In genomic region chr9:104905931-104906330, GRCh38 we compare ENCODE assay signal across 22 cellular contexts. TPM values are rescaled to one million over a fixed set of nuclear protein-coding genes. Genes with fewer than 3 reads are reported as not detected.
DNase-seq lines count a peak whose midpoint lies in the region; ATAC-seq, FAIRE-seq and TF ChIP-seq lines count a peak whose summit lies in the region.
"Had no signal": no experiment of that assay in that cellular context is flagged by ENCODE, and none has a peak within 500 bp of the region (broad histone marks: within the 10 kb centered on the region; RNA-seq: fewer than 3 reads in every experiment).

No MANE protein-coding gene starts in this region.

- no peak for TF ChIP-seq RAD21 in HepG2 (CRISPR knock-in tag; IDR thresholded peaks at IDR 0.05)

- peaks cover 3% of the 10 kb centered on the region for H3F3A ChIP-seq in smooth muscle cell (ENCODE audit: low read depth)

- TF ChIP-seq POLR2A in HepG2 (IDR thresholded peaks at IDR 0.05; ENCODE audit: insufficient read depth in 1 of 2, low read depth in 2 of 2, low read length in 2 of 2): no peak

- WGBS in HepG2 (ENCODE audit: low lambda C conversion rate): 79% methylated on average over 2 of the region's 2 CpGs
- 62% methylated on average over 2 of the region's 2 CpGs for WGBS in smooth muscle cell (ENCODE audit: low lambda C conversion rate)

- H3K4me1 ChIP-seq in HepG2 (ENCODE audit: insufficient read depth, low read length): peaks cover 100% of the 10 kb centered on the region
- H3K4me1 ChIP-seq in smooth muscle cell (ENCODE audit: low read depth): peaks cover 39% of the 10 kb centered on the region

- POLR2A ChIA-PET in HepG2 (lab: Yijun Ruan, JAX): no interaction called here

- no peak overlapping the region for H3K4me2 ChIP-seq in HepG2 (ENCODE audit: low read depth, low read length)
- H3K4me2 ChIP-seq in smooth muscle cell: peak overlapping the region; percentile 53

- peaks cover 1 to 5% of the 10 kb centered on the region in 2 experiments; a peak in 1 of 5 replicates for H3K36me3 ChIP-seq in HepG2 (replicated peaks in 1 of 2; ENCODE audit: control insufficient read depth in 1 of 2, insufficient read depth in 2 of 2, low read length in 2 of 2)
- no peaks in the 10 kb centered on the region for H3K36me3 ChIP-seq in smooth muscle cell (ENCODE audit: low read depth)
- H3K36me3 ChIP-seq: MG63, Peyer's patch had no signal

- no peak for TF ChIP-seq EP300 in HepG2 (IDR thresholded peaks at IDR 0.05; ENCODE audit: low read depth in 2 of 2, low read length in 2 of 2)
- TF ChIP-seq EP300 in HepG2 (CRISPR knock-in tag; IDR thresholded peaks at IDR 0.05; ENCODE audit: borderline replicate concordance): no peak

- H3K9me3 ChIP-seq in HepG2 (ENCODE audit: low read length): no peaks in the 10 kb centered on the region
- H3K9me3 ChIP-seq in smooth muscle cell (replicated peaks; ENCODE audit: low read depth): no peaks in the 10 kb centered on the region
- H3K9me3 ChIP-seq: MG63, Peyer's patch, spleen, suprapubic skin had no signal

- no peak for FAIRE-seq in HepG2 (lab: Jason Lieb, UNC)
- no peak for FAIRE-seq in RCC 7860 (lab: Jason Lieb, UNC)
- FAIRE-seq in frontal cortex (lab: Jason Lieb, UNC): no peak
- FAIRE-seq: bronchial epithelial cell had no signal

- ATAC-seq in HepG2 (no peak), GM18498 (IDR thresholded peaks at IDR 0.05; ENCODE audit: unreplicated experiment) (no peak)
- ATAC-seq: naive thymus-derived CD4-positive, alpha-beta T cell had no signal

- H3K9ac ChIP-seq in HepG2 (ENCODE audit: insufficient read depth, low read depth, low read length) (no peak overlapping the region), smooth muscle cell (ENCODE audit: low read depth) (no peak overlapping the region)
- H3K9ac ChIP-seq: parathyroid adenoma had no signal

- no peak overlapping the region for H2AFZ ChIP-seq in HepG2 (ENCODE audit: low read length)
- no peak overlapping the region for H2AFZ ChIP-seq in smooth muscle cell (ENCODE audit: low read depth)
- H2AFZ ChIP-seq: parathyroid adenoma had no signal

- no TSS peak for BruUV-seq in HepG2 (replicated peaks; lab: Mats Ljungman, UMichigan)

- TF ChIP-seq CTCF in cardiac fibroblast (IDR thresholded peaks at IDR 0.05; ENCODE audit: low read depth, low read length) (no peak), HepG2 (CRISPR knock-in tag; IDR thresholded peaks at IDR 0.05) (no peak), smooth muscle cell (IDR thresholded peaks at IDR 0.05; ENCODE audit: borderline replicate concordance, insufficient read depth, poor library complexity, severe bottlenecking) (no peak), GM20000 (IDR thresholded peaks at IDR 0.05; ENCODE audit: extremely low read depth, missing control alignments) (no peak)

- CTCF ChIA-PET in HepG2 (lab: Yijun Ruan, JAX; ENCODE audit: low intra/inter-chr PET ratio, low total read pairs): no interaction called here

- H3K27me3 ChIP-seq in HepG2 (ENCODE audit: control insufficient read depth in 1 of 2, insufficient read depth in 2 of 2, low read length in 2 of 2) (no peaks in the 10 kb centered on the region), smooth muscle cell (ENCODE audit: low read depth) (no peaks in the 10 kb centered on the region)
- H3K27me3 ChIP-seq: MG63, Peyer's patch, spleen, suprapubic skin had no signal

- in situ Hi-C loops in HepG2 (cut with HindIII; ENCODE audit: extremely low pct_ligation_motif_present, low pct_unique_long_range_greater_than_20kb): no loop called here

- intact Hi-C loops in HepG2 (cut with micrococcal nuclease; ENCODE audit: unreplicated experiment): no loop called here

- DNase-seq in HCEC 1CT (peak; percentile 28), cardiac fibroblast (ENCODE audit: low read depth in 2 of 2) (peak; percentile 23 to 83), HepG2 (ENCODE audit: low spot score) (no peak), smooth muscle cell (lab: John Stamatoyannopoulos, UW; ENCODE audit: unreplicated experiment) (no peak), RCC 7860 (ENCODE audit: low spot score) (no peak), GM20000 (ENCODE audit: low spot score) (no peak), frontal cortex (ENCODE audit: low spot score in 2 of 2) (no peak)
- DNase-seq: activated T-cell treated with anti-CD3 and anti-CD28 coated beads, Interleukin-2, amount 50 U/mL, for 48 hours; CD8-positive, alpha-beta memory T cell; DMS53; erythroblast; naive thymus-derived CD4-positive, alpha-beta T cell; NCI-H1694; Peyer's patch; spleen; stimulated activated CD4-positive, alpha-beta T cell treated with anti-CD3 and anti-CD28 coated beads, Interleukin-4, amount 100 ng/mL, for 4 hours; T1000 had no signal

- H3K79me2 ChIP-seq in HepG2 (ENCODE audit: insufficient read depth, low read length): peaks cover 99% of the 10 kb centered on the region
- H3K79me2 ChIP-seq in smooth muscle cell (ENCODE audit: low read depth): peaks cover 16% of the 10 kb centered on the region
- H3K79me2 ChIP-seq: parathyroid adenoma had no signal

- H4K20me1 ChIP-seq in HepG2 (ENCODE audit: insufficient read depth, low read length): no peaks in the 10 kb centered on the region
- H4K20me1 ChIP-seq in smooth muscle cell (ENCODE audit: low read depth): peaks cover 61% of the 10 kb centered on the region

- peak overlapping the region; percentile 37 for H3K27ac ChIP-seq in HepG2 (ENCODE audit: extremely low read length, insufficient read depth, low read length)
- peak overlapping the region; percentile 1 for H3K27ac ChIP-seq in smooth muscle cell (ENCODE audit: low read depth)
- H3K27ac ChIP-seq: parathyroid adenoma, suprapubic skin had no signal

- H3K4me3 ChIP-seq in cardiac fibroblast (replicated peaks in 1 of 2; ENCODE audit: low read depth in 2 of 2, low read length in 2 of 2): no peak overlapping the region
- H3K4me3 ChIP-seq in HepG2 (replicated peaks in 1 of 3; ENCODE audit: insufficient read depth in 1 of 3, low read depth in 2 of 3, low read length in 3 of 3): no peak overlapping the region
- H3K4me3 ChIP-seq in smooth muscle cell: no peak overlapping the region
- H3K4me3 ChIP-seq: MG63, Peyer's patch, spleen, suprapubic skin had no signal

TF ChIP-seq in HepG2, 621 proteins besides CTCF, POLR2A, EP300 and RAD21:
- TF ChIP-seq BCL6 (CRISPR knock-in tag; IDR thresholded peaks at IDR 0.05): 0 out of 2 replicates have a peak, but pooled peaks have one; percentile 5
- no peak for TF ChIP-seq GLI4 (CRISPR knock-in tag; IDR thresholded peaks at IDR 0.05; ENCODE audit: borderline replicate concordance)
- no peak for TF ChIP-seq ZNF720 (CRISPR knock-in tag; IDR thresholded peaks at IDR 0.05)

RNA-seq across cellular contexts. Expression of gene ABCA1, which starts 22.0 kb away (rescaled TPM):
- total RNA-seq in HepG2 (2016; rRNA removed; fragmentation: Illumina TruSeq; extraction: Trizol) (40.0 and 63.8 TPM in 2 replicates), smooth muscle cell (29.6 and 29.8 TPM in 2 replicates), frontal cortex (28.5 TPM)
- total RNA-seq in HepG2 (2016; cell fraction: cytosol; rRNA removed; fragmentation: Illumina TruSeq; extraction: Trizol; ENCODE audit: low read depth): 8.1 and 10.0 TPM in 2 replicates
- total RNA-seq in HepG2 (2016; cell fraction: insoluble cytoplasmic fraction; rRNA removed; fragmentation: Illumina TruSeq; extraction: Trizol): 36.2 and 63.5 TPM in 2 replicates
- total RNA-seq in HepG2 (2016; cell fraction: membrane; rRNA removed; fragmentation: Illumina TruSeq; extraction: Trizol): 10.8 and 13.5 TPM in 2 replicates
- total RNA-seq in HepG2 (2016; cell fraction: nucleus; rRNA removed; fragmentation: Illumina TruSeq; extraction: Trizol): 111 and 125 TPM in 2 replicates
- polyA plus RNA-seq in HepG2 (2011; rRNA removed) (26.8 and 30.0 TPM in 2 replicates), smooth muscle cell (2.8 and 2.9 TPM in 2 replicates)
- 23.6 and 27.4 TPM in 2 replicates for polyA plus RNA-seq in HepG2 (2011; cell fraction: cytosol; rRNA removed)
- polyA plus RNA-seq in HepG2 (2011; cell fraction: nucleus; rRNA removed): 74.2 and 77.9 TPM in 2 replicates
- polyA plus RNA-seq in HepG2 (2012): 16.8 and 28.4 TPM in 2 replicates
- 1.1 TPM in 2 replicates for polyA plus RNA-seq in HepG2 (2016; cell fraction: cytosol; fragmentation: Illumina TruSeq; extraction: Trizol; ENCODE audit: low read depth)
- 13.1 and 13.8 TPM in 2 replicates for polyA plus RNA-seq in HepG2 (2016; cell fraction: insoluble cytoplasmic fraction; fragmentation: Illumina TruSeq; extraction: Trizol; ENCODE audit: low read depth)
- 2.0 and 2.5 TPM in 2 replicates for polyA plus RNA-seq in HepG2 (2016; cell fraction: membrane; fragmentation: Illumina TruSeq; extraction: Trizol; ENCODE audit: low read depth)
- polyA plus RNA-seq in HepG2 (2016; cell fraction: nucleus; fragmentation: Illumina TruSeq; extraction: Trizol; ENCODE audit: insufficient read depth, low read depth): 64.5 and 67.0 TPM in 2 replicates
- polyA minus RNA-seq in HepG2 (2011; rRNA and poly(A)+ RNA removed; ENCODE audit: low replicate concordance): 0.51 and 497 TPM in 2 replicates
- polyA minus RNA-seq in HepG2 (2011; cell fraction: cytosol; rRNA and poly(A)+ RNA removed): 94.8 and 127 TPM in 2 replicates
- polyA minus RNA-seq in HepG2 (2011; cell fraction: nucleus; rRNA and poly(A)+ RNA removed): 220 and 287 TPM in 2 replicates
- polyA plus RNA-seq: CD8-positive, alpha-beta memory T cell had no signal

Comparison
In these comparisons a context has a peak if more than half of its experiments do, and no peak if none do; other contexts are left out.
1. DNase-seq: peak in HCEC 1CT (single experiment) and cardiac fibroblast (2 of 2); none in HepG2 (single experiment), smooth muscle cell (single experiment), RCC 7860 (single experiment), GM20000 (single experiment) and frontal cortex (0 of 2).